ENCODE assay signal across 1 cellular context in the genomic region with DNA sequence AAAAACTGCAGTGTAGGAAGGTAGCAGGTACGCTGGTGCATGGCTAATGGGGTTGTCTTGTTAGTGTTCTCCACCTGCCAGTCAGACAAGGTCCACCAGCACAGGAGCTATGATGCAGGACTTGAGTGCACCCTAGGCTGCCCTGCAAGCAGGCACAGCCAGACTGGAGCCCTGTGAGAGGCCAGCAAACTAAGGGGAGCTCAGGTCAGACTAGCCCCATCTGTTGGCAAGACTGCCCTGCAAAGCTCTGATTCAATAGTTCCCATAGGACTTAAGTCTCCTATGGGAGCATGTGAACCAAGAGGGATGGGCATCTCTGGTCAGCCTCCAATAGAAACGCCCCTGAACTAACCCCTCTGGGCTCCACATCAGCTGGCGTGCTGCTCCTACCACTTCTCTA.
TF ChIP-seq lines count a peak whose summit lies in the region.

No MANE protein-coding gene starts in this region.

TF ChIP-seq in GM23338, 12 proteins besides CTCF, POLR2A, EP300 and RAD21 (continued from another document):
- TF ChIP-seq ZNF331 (CRISPR knock-in tag; IDR thresholded peaks at IDR 0.05; ENCODE audit: low read depth) (no peak), NANOG (IDR thresholded peaks at IDR 0.05; ENCODE audit: borderline replicate concordance) (no peak), STAT1 (IDR thresholded peaks at IDR 0.05; ENCODE audit: unreplicated experiment) (no peak), ZNF114 (CRISPR knock-in tag; IDR thresholded peaks at IDR 0.05) (no peak), CREB1 (CRISPR knock-in tag; IDR thresholded peaks at IDR 0.05; ENCODE audit: low read depth) (no peak), EZH2 (IDR thresholded peaks at IDR 0.05; ENCODE audit: low read depth, unreplicated experiment) (no peak)
